ENCODE assay signal across 16 cellular contexts in the genomic region with DNA sequence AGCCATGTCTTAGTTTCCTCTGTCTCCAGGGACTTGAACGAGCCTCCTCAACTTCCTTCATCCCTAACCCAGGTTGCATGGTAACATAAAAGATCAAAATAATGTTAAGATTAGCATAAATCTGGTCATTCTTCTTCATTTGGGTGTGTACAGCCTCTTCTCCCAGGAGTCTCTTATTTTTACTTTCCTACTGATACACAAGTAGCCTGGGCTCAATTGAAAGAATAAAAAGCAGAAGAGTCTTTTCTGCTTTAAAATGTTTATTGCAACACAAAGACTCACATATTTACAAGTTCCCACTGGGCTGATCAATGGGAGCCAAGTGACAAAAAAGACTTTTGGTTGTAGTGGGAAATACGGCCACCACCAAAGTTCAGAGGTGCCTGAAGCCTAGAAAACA.
A peak's percentile ranks its signal among the peaks of the same experiment; 100 is the strongest.
DNase-seq lines count a peak whose midpoint lies in the region; ATAC-seq and TF ChIP-seq lines count a peak whose summit lies in the region.
"Had no signal": no experiment of that assay in that cellular context is flagged by ENCODE, and none has a peak within 500 bp of the region (broad histone marks: within the 10 kb centered on the region; RNA-seq: fewer than 3 reads in every experiment).

No MANE protein-coding gene starts in this region.

- H3K4me3 ChIP-seq in AG04450 (ENCODE audit: low read depth, low read length) (no peak overlapping the region), rectal smooth muscle tissue (ENCODE audit: low read length) (no peak overlapping the region)
- H3K4me3 ChIP-seq in CD8-positive, alpha-beta T cell (ENCODE audit: low read depth, low read length): no peak overlapping the region
- H3K4me3 ChIP-seq: spleen had no signal

- intact Hi-C loops in CD8-positive, alpha-beta T cell (cut with DNase I, micrococcal nuclease): no loop called here

- H3K4me3 Mint-ChIP-seq in CD8-positive, alpha-beta T cell: no peak overlapping the region
- H3K4me3 Mint-ChIP-seq: activated CD4-positive, alpha-beta T cell treated with anti-CD3 and anti-CD28 coated beads for 36 hours; activated T-cell treated with anti-CD3 and anti-CD28 coated beads, Interleukin-2, amount 50 U/mL, for 72 hours; natural killer cell had no signal

- H3K9me3 ChIP-seq in AG04450 (ENCODE audit: control insufficient read depth, insufficient read depth, low read length): no peaks in the 10 kb centered on the region
- peaks cover 4% of the 10 kb centered on the region for H3K9me3 ChIP-seq in CD8-positive, alpha-beta T cell (ENCODE audit: low read length)
- H3K9me3 ChIP-seq: spleen had no signal

- H3K27ac Mint-ChIP-seq in CD8-positive, alpha-beta T cell: no peak overlapping the region
- H3K27ac Mint-ChIP-seq: activated CD4-positive, alpha-beta T cell treated with anti-CD3 and anti-CD28 coated beads for 36 hours; activated T-cell treated with anti-CD3 and anti-CD28 coated beads, Interleukin-2, amount 50 U/mL, for 72 hours; natural killer cell had no signal

- CTCF ChIA-PET in AG04450 (lab: Charles Lee): interaction anchor here (0.5 kb wide), 1 partner anchor 466 kb away, joined by 3 read pairs; no protein-coding TSS in a partner anchor
- CTCF ChIA-PET in CD8-positive, alpha-beta T cell (lab: Charles Lee): no interaction called here

- POLR2A ChIA-PET in AG04450 (lab: Yijun Ruan, JAX): no interaction called here
- POLR2A ChIA-PET in CD8-positive, alpha-beta T cell (lab: Charles Lee): no interaction called here

- H3K9ac ChIP-seq in rectal smooth muscle tissue (ENCODE audit: low read length): no peak overlapping the region

- ATAC-seq in CD8-positive, alpha-beta T cell: no peak
- no peak for ATAC-seq in GM19035 (IDR thresholded peaks at IDR 0.05; ENCODE audit: unreplicated experiment)
- ATAC-seq in GM19455 (IDR thresholded peaks at IDR 0.05; ENCODE audit: unreplicated experiment): no peak
- ATAC-seq: activated CD4-positive, alpha-beta T cell treated with anti-CD3 and anti-CD28 coated beads for 36 hours; activated T-cell treated with anti-CD3 and anti-CD28 coated beads, Interleukin-2, amount 50 U/mL, for 72 hours; natural killer cell had no signal

- H3K27ac ChIP-seq in AG04450 (ENCODE audit: low read depth, low read length) (peak overlapping the region; percentile 40), epithelial cell of prostate (peak overlapping the region; percentile 92), rectal smooth muscle tissue (ENCODE audit: low read depth, low read length) (peak overlapping the region; percentile 50)
- H3K27ac ChIP-seq in CD8-positive, alpha-beta T cell (ENCODE audit: low read depth, low read length): no peak overlapping the region

- H3K27me3 Mint-ChIP-seq in CD8-positive, alpha-beta T cell (ENCODE audit: low read depth): peaks cover 5% of the 10 kb centered on the region
- H3K27me3 Mint-ChIP-seq: activated CD4-positive, alpha-beta T cell treated with anti-CD3 and anti-CD28 coated beads for 36 hours had no signal

- TF ChIP-seq CTCF in AG04450 (IDR thresholded peaks at IDR 0.05; ENCODE audit: low read depth, low read length): no peak
- no peak for TF ChIP-seq CTCF in CD8-positive, alpha-beta T cell (IDR thresholded peaks at IDR 0.05)

- no peaks in the 10 kb centered on the region for H3K9me3 Mint-ChIP-seq in CD8-positive, alpha-beta T cell

- H3K27me3 ChIP-seq in AG04450 (ENCODE audit: control insufficient read depth, insufficient read depth, low read length) (no peaks in the 10 kb centered on the region), rectal smooth muscle tissue (ENCODE audit: control insufficient read depth, insufficient read depth, low read length) (no peaks in the 10 kb centered on the region)
- no peaks in the 10 kb centered on the region for H3K27me3 ChIP-seq in CD8-positive, alpha-beta T cell (ENCODE audit: insufficient read depth, low read length)
- H3K27me3 ChIP-seq: spleen had no signal

- no peaks in the 10 kb centered on the region for H3K36me3 Mint-ChIP-seq in CD8-positive, alpha-beta T cell
- H3K36me3 Mint-ChIP-seq: natural killer cell had no signal

- H3K4me1 Mint-ChIP-seq in CD8-positive, alpha-beta T cell (ENCODE audit: low read depth): no peaks in the 10 kb centered on the region
- H3K4me1 Mint-ChIP-seq: activated CD4-positive, alpha-beta T cell treated with anti-CD3 and anti-CD28 coated beads for 36 hours; natural killer cell had no signal

- DNase-seq in AG04450 (ENCODE audit: low read depth, low spot score) (no peak), NCI-H460 (ENCODE audit: extremely low read depth, low read depth) (peak; percentile 41), epithelial cell of prostate (ENCODE audit: low read depth, low spot score) (no peak), ACHN (no peak)
- no peak for DNase-seq in CD8-positive, alpha-beta T cell
- DNase-seq: activated CD4-positive, alpha-beta T cell treated with anti-CD3 and anti-CD28 coated beads for 36 hours; activated T-cell treated with anti-CD3 and anti-CD28 coated beads, Interleukin-2, amount 50 U/mL, for 72 hours; C1 segment of cervical spinal cord; GF-D8; natural killer cell; NCI-H1417 treated with DMSO at 0.1 percent for 48 hours; NCI-H774; spleen had no signal

- in situ Hi-C loops in ACHN (cut with HindIII; ENCODE audit: low pct_ligation_motif_present, low pct_unique_long_range_greater_than_20kb, low sequenced_read_pairs): loop anchor here (25.0 kb wide), 1 partner anchor 178 kb away; no protein-coding TSS in a partner anchor

- H3K4me1 ChIP-seq in rectal smooth muscle tissue (ENCODE audit: control insufficient read depth, insufficient read depth, low read length): no peaks in the 10 kb centered on the region
- H3K4me1 ChIP-seq in CD8-positive, alpha-beta T cell (ENCODE audit: insufficient read depth, low read length): no peaks in the 10 kb centered on the region

- no peaks in the 10 kb centered on the region for H3K36me3 ChIP-seq in rectal smooth muscle tissue (ENCODE audit: control insufficient read depth, insufficient read depth, low read length)
- H3K36me3 ChIP-seq in CD8-positive, alpha-beta T cell (ENCODE audit: insufficient read depth, low read length): no peaks in the 10 kb centered on the region
- H3K36me3 ChIP-seq: spleen had no signal
